ENCODE assay signal across 17 cellular contexts in genomic region chr12:88339254-88339949, GRCh38.
DNase-seq lines count a peak whose midpoint lies in the region; ATAC-seq, FAIRE-seq and TF ChIP-seq lines count a peak whose summit lies in the region.
"Had no signal": no experiment of that assay in that cellular context is flagged by ENCODE, and none has a peak within 500 bp of the region (broad histone marks: within the 10 kb centered on the region; RNA-seq: fewer than 3 reads in every experiment).

No MANE protein-coding gene starts in this region.

- no peaks in the 10 kb centered on the region for H4K20me1 ChIP-seq in GM12878 (ENCODE audit: control insufficient read depth, insufficient read depth)

- no TSS peak for BruUV-seq in GM12878 (replicated peaks; lab: Mats Ljungman, UMichigan)

- no peaks in the 10 kb centered on the region; the same call in 1 of the 3 replicates for H3K9me3 ChIP-seq in GM12878 (replicated peaks; ENCODE audit: control insufficient read depth, insufficient read depth, low read length)
- H3K9me3 ChIP-seq: lower lobe of right lung, suprapubic skin had no signal

- H3K79me2 ChIP-seq in GM12878 (ENCODE audit: control insufficient read depth, insufficient read depth, low read length), result no peaks in the 10 kb centered on the region

- H3K4me3 ChIP-seq in GM12878, result no peak overlapping the region
- H3K4me3 ChIP-seq: lower lobe of right lung, skin epidermis, suprapubic skin had no signal

- peak; percentile 60 for ATAC-seq in HG03432 (IDR thresholded peaks at IDR 0.05; ENCODE audit: unreplicated experiment)
- ATAC-seq in GM12878, result peak; percentile 68
- no peak for ATAC-seq in stimulated activated naive B cell treated with anti-CD40 and anti-IgM and Interleukin-4, amounts not matched to agents 10 μg/mL and 1 μg/mL and 100 μg/mL, for 72 hours (replicated peaks)
- ATAC-seq in sciatic nerve, result no peak
- ATAC-seq: lower lobe of right lung had no signal

- no peak overlapping the region for H3K27ac Mint-ChIP-seq in osteocyte (ENCODE audit: unreplicated experiment)
- H3K27ac Mint-ChIP-seq in stimulated activated naive B cell treated with anti-CD40 and anti-IgM and Interleukin-4, amounts not matched to agents 10 μg/mL and 1 μg/mL and 100 μg/mL, for 72 hours, result no peak overlapping the region
- H3K27ac Mint-ChIP-seq: activated CD4-positive, alpha-beta T cell treated with anti-CD3 and anti-CD28 coated beads, Interleukin-2, amount 10 ng/mL, durations not matched to agents 7 days and 5 days; brain; CD8-positive, alpha-beta memory T cell had no signal

- H3K4me2 ChIP-seq in GM12878 (ENCODE audit: control insufficient read depth, insufficient read depth), result no peak overlapping the region

- H3K9ac ChIP-seq in GM12878 (ENCODE audit: control insufficient read depth, insufficient read depth, low read length), result no peak overlapping the region

- H3K27me3 ChIP-seq in GM12878 (replicated peaks in 1 of 2; ENCODE audit: control insufficient read depth in 2 of 2, insufficient read depth in 2 of 2, low read length in 1 of 2), result no peaks in the 10 kb centered on the region
- H3K27me3 ChIP-seq: suprapubic skin had no signal

- peaks cover 4% of the 10 kb centered on the region for H3K4me1 Mint-ChIP-seq in osteocyte (ENCODE audit: unreplicated experiment)
- H3K4me1 Mint-ChIP-seq in stimulated activated naive B cell treated with anti-CD40 and anti-IgM and Interleukin-4, amounts not matched to agents 10 μg/mL and 1 μg/mL and 100 μg/mL, for 72 hours, result no peaks in the 10 kb centered on the region
- H3K4me1 Mint-ChIP-seq: activated CD4-positive, alpha-beta T cell treated with anti-CD3 and anti-CD28 coated beads, Interleukin-2, amount 10 ng/mL, durations not matched to agents 7 days and 5 days; brain; CD8-positive, alpha-beta memory T cell had no signal

- no peaks in the 10 kb centered on the region for H3K9me3 Mint-ChIP-seq in osteocyte (ENCODE audit: unreplicated experiment)
- H3K9me3 Mint-ChIP-seq in stimulated activated naive B cell treated with anti-CD40 and anti-IgM and Interleukin-4, amounts not matched to agents 10 μg/mL and 1 μg/mL and 100 μg/mL, for 72 hours, result peaks cover 0 to 3% of the 10 kb centered on the region in 2 donors
- H3K9me3 Mint-ChIP-seq: activated CD4-positive, alpha-beta T cell treated with anti-CD3 and anti-CD28 coated beads, Interleukin-2, amount 10 ng/mL, durations not matched to agents 7 days and 5 days; CD8-positive, alpha-beta memory T cell had no signal

- no peak for TF ChIP-seq POLR2A in GM12878 (IDR thresholded peaks at IDR 0.05; ENCODE audit: low read depth, low read length)

- no peak for TF ChIP-seq CTCF in GM12878 (IDR thresholded peaks at IDR 0.05 in 2 of 3, conservative IDR thresholded peaks at IDR 0.05 in 1 of 3; ENCODE audit: control insufficient read depth in 2 of 3, extremely low read depth in 1 of 3, insufficient read depth in 1 of 3, low read depth in 3 of 3, low read length in 3 of 3)
- no peak for TF ChIP-seq CTCF in osteocyte (IDR thresholded peaks at IDR 0.05)

- H3K27ac ChIP-seq in GM12878 (ENCODE audit: control insufficient read depth, insufficient read depth), result no peak overlapping the region
- H3K27ac ChIP-seq: lower lobe of right lung, suprapubic skin had no signal

- FAIRE-seq in GM12878 (lab: Jason Lieb, UNC), result no peak

- no peaks in the 10 kb centered on the region for H3K36me3 Mint-ChIP-seq in osteocyte (ENCODE audit: unreplicated experiment)
- H3K36me3 Mint-ChIP-seq in stimulated activated naive B cell treated with anti-CD40 and anti-IgM and Interleukin-4, amounts not matched to agents 10 μg/mL and 1 μg/mL and 100 μg/mL, for 72 hours, result no peaks in the 10 kb centered on the region
- H3K36me3 Mint-ChIP-seq: brain; CD8-positive, alpha-beta memory T cell had no signal

- RAD21 ChIA-PET in GM12878 (lab: Charles Lee; ENCODE audit: unreplicated experiment), result no interaction called here

- no peaks in the 10 kb centered on the region for H3K36me3 ChIP-seq in GM12878 (ENCODE audit: control insufficient read depth in 2 of 2, insufficient read depth in 2 of 2, low read length in 1 of 2)
- H3K36me3 ChIP-seq: lower lobe of right lung, suprapubic skin had no signal

- POLR2A ChIA-PET in GM12878 (lab: Charles Lee), result no interaction called here

- no peaks in the 10 kb centered on the region for H3K27me3 Mint-ChIP-seq in osteocyte (ENCODE audit: unreplicated experiment)
- no peaks in the 10 kb centered on the region for H3K27me3 Mint-ChIP-seq in stimulated activated naive B cell treated with anti-CD40 and anti-IgM and Interleukin-4, amounts not matched to agents 10 μg/mL and 1 μg/mL and 100 μg/mL, for 72 hours
- H3K27me3 Mint-ChIP-seq: activated CD4-positive, alpha-beta T cell treated with anti-CD3 and anti-CD28 coated beads, Interleukin-2, amount 10 ng/mL, durations not matched to agents 7 days and 5 days; brain; CD8-positive, alpha-beta memory T cell had no signal

- WGBS in GM12878 (ENCODE audit: insufficient coverage, insufficient replicate concordance, low lambda C conversion rate, missing lambda C conversion rate), result 0% methylated on average over 1 of the region's 1 CpG

- intact Hi-C loops in GM12878 (cut with micrococcal nuclease; ENCODE audit: unreplicated experiment) (no loop called here), sciatic nerve (cut with DNase I) (no loop called here)

- in situ Hi-C loops in GM12878 (cut with MboI), result no loop called here

- CTCF ChIA-PET in GM12878 (lab: Yijun Ruan, JAX), result interaction anchor here (1.3 kb wide), 1 partner anchor 14 kb away, joined by 5 read pairs; no protein-coding TSS in a partner anchor

- H3K4me1 ChIP-seq in GM12878 (ENCODE audit: control insufficient read depth, insufficient read depth, low read length), result no peaks in the 10 kb centered on the region; the same call in 1 of the 2 replicates
- H3K4me1 ChIP-seq: lower lobe of right lung, suprapubic skin had no signal

- DNase-seq in GM04504 (ENCODE audit: low read depth), result peak; percentile 44
- DNase-seq in GM12878 (ENCODE audit: low read depth, low spot score), result no peak
- DNase-seq in myocyte (ENCODE audit: low read depth), result peak; percentile 15
- no peak for DNase-seq in osteocyte (ENCODE audit: extremely low spot score, unreplicated experiment)
- no peak for DNase-seq in activated CD4-positive, alpha-beta T cell treated with anti-CD3 and anti-CD28 coated beads, Interleukin-2, amount 50 U/mL, for 4 hours
- no peak for DNase-seq in stimulated activated naive B cell treated with anti-CD40 and anti-IgM and Interleukin-4, amounts not matched to agents 10 μg/mL and 1 μg/mL and 100 μg/mL, for 72 hours
- DNase-seq in sciatic nerve (ENCODE audit: low spot score), result no peak
- DNase-seq: activated CD4-positive, alpha-beta T cell treated with anti-CD3 and anti-CD28 coated beads, Interleukin-2, amount 10 ng/mL, durations not matched to agents 7 days and 5 days; CD8-positive, alpha-beta memory T cell; GDM1; hippocampal formation; lower lobe of right lung; NCI-H2227 treated with DMSO at 0.1 percent for 48 hours had no signal

- TF ChIP-seq EP300 in GM12878 (IDR thresholded peaks at IDR 0.05; ENCODE audit: borderline replicate concordance in 1 of 2, control insufficient read depth in 1 of 2, low read depth in 2 of 2, low read length in 2 of 2), result 0 out of 4 replicates have a peak, but pooled peaks of 1 of the 2 experiments have one; percentile 12

- TF ChIP-seq RAD21 in GM12878 (IDR thresholded peaks at IDR 0.05; ENCODE audit: insufficient read depth, low read depth, low read length), result no peak

- SMC1A ChIA-PET in GM12878 (lab: Charles Lee; ENCODE audit: uncharacterized antibody, unreplicated experiment), result no interaction called here

- H3K4me3 Mint-ChIP-seq in osteocyte (ENCODE audit: unreplicated experiment), result no peak overlapping the region
- H3K4me3 Mint-ChIP-seq in stimulated activated naive B cell treated with anti-CD40 and anti-IgM and Interleukin-4, amounts not matched to agents 10 μg/mL and 1 μg/mL and 100 μg/mL, for 72 hours, result no peak overlapping the region
- H3K4me3 Mint-ChIP-seq: activated CD4-positive, alpha-beta T cell treated with anti-CD3 and anti-CD28 coated beads, Interleukin-2, amount 10 ng/mL, durations not matched to agents 7 days and 5 days; brain; CD8-positive, alpha-beta memory T cell had no signal

- H2AFZ ChIP-seq in GM12878 (ENCODE audit: control insufficient read depth, low read depth, low read length), result no peak overlapping the region

TF ChIP-seq in GM12878, 131 proteins besides CTCF, POLR2A, EP300 and RAD21 (continues in another document):
- no peak for TF ChIP-seq POU2F2 (IDR thresholded peaks at IDR 0.05; ENCODE audit: borderline replicate concordance, low read depth, low read length)
- TF ChIP-seq CEBPB (IDR thresholded peaks at IDR 0.05; ENCODE audit: borderline replicate concordance in 1 of 2, low read depth in 2 of 2, low read length in 2 of 2), result no peak
- peak; percentile 74 for TF ChIP-seq RUNX3 (IDR thresholded peaks at IDR 0.05; ENCODE audit: low read length)
- no peak for TF ChIP-seq ZNF622 (IDR thresholded peaks at IDR 0.05)
- TF ChIP-seq ZNF217 (IDR thresholded peaks at IDR 0.05), result no peak
- TF ChIP-seq CBX5 (IDR thresholded peaks at IDR 0.05; ENCODE audit: low read depth), result peak; percentile 86; the same call in 1 of the 2 replicates
- peak; percentile 77; the same call in 1 of the 2 replicates for TF ChIP-seq IRF4 (IDR thresholded peaks at IDR 0.05; ENCODE audit: low read depth, low read length)
- no peak for TF ChIP-seq CHD2 (IDR thresholded peaks at IDR 0.05; ENCODE audit: borderline replicate concordance, low read depth, low read length)
- TF ChIP-seq HDAC2 (IDR thresholded peaks at IDR 0.05), result no peak
- peak; percentile 39; the same call in 1 of the 2 replicates for TF ChIP-seq NFIC (IDR thresholded peaks at IDR 0.05; ENCODE audit: low read depth, low read length)
- TF ChIP-seq MTA2 (IDR thresholded peaks at IDR 0.05; ENCODE audit: low read depth), result peak; percentile 34
- TF ChIP-seq PML (IDR thresholded peaks at IDR 0.05; ENCODE audit: low read length), result no peak
- no peak for TF ChIP-seq RCOR1 (conservative IDR thresholded peaks at IDR 0.05; ENCODE audit: low read depth, low read length)
- no peak for TF ChIP-seq SP1 (IDR thresholded peaks at IDR 0.05; ENCODE audit: low read depth, low read length)
- 0 out of 2 replicates have a peak, but pooled peaks have one; percentile 22 for TF ChIP-seq MEF2A (IDR thresholded peaks at IDR 0.05; ENCODE audit: insufficient read depth, low read depth, low read length)
- TF ChIP-seq BCL11A (IDR thresholded peaks at IDR 0.05; ENCODE audit: low read depth, low read length), result peak; percentile 49; the same call in 1 of the 2 replicates

Comparison
In these comparisons a context has a peak if more than half of its experiments do, and no peak if none do; other contexts are left out.
1. DNase-seq: peak in GM04504 (single experiment) and myocyte (single experiment); none in GM12878 (single experiment), osteocyte (single experiment), activated CD4-positive, alpha-beta T cell treated with anti-CD3 and anti-CD28 coated beads, Interleukin-2, amount 50 U/mL, for 4 hours (0 of 2), stimulated activated naive B cell treated with anti-CD40 and anti-IgM and Interleukin-4, amounts not matched to agents 10 μg/mL and 1 μg/mL and 100 μg/mL, for 72 hours (single experiment) and sciatic nerve (single experiment).
2. ATAC-seq: peak in HG03432 (single experiment) and GM12878 (single experiment); none in stimulated activated naive B cell treated with anti-CD40 and anti-IgM and Interleukin-4, amounts not matched to agents 10 μg/mL and 1 μg/mL and 100 μg/mL, for 72 hours (0 of 2) and sciatic nerve (single experiment).